ENCODE assay signal across 16 cellular contexts in genomic region chr20:555933-556332, GRCh38. TPM values are rescaled to one million over a fixed set of nuclear protein-coding genes. Genes with fewer than 3 reads are reported as not detected.
DNase-seq lines count a peak whose midpoint lies in the region; ATAC-seq and TF ChIP-seq lines count a peak whose summit lies in the region.
"Had no signal": no experiment of that assay in that cellular context is flagged by ENCODE, and none has a peak within 500 bp of the region (broad histone marks: within the 10 kb centered on the region; RNA-seq: fewer than 3 reads in every experiment).

No MANE protein-coding gene starts in this region.

- H3K4me3 ChIP-seq in A673 (ENCODE audit: low read depth, low read length, poor library complexity, severe bottlenecking) (no peak overlapping the region), RWPE2 (ENCODE audit: severe bottlenecking) (no peak overlapping the region)
- H3K4me3 ChIP-seq: HAP-1 had no signal

- no peak overlapping the region for H3K4me3 Mint-ChIP-seq in activated CD4-positive, alpha-beta memory T cell treated with anti-CD3 and anti-CD28 coated beads, Interleukin-2, amount 10 ng/mL, durations not matched to agents 7 days and 5 days

- peaks cover 7% of the 10 kb centered on the region for H3K27me3 ChIP-seq in A673 (replicated peaks; ENCODE audit: insufficient read depth, low read depth, low read length, poor library complexity)
- no peaks in the 10 kb centered on the region for H3K27me3 ChIP-seq in RWPE2 (ENCODE audit: insufficient read depth, poor library complexity, severe bottlenecking)

- CTCF ChIA-PET in A673 (lab: Charles Lee), result no interaction called here
- CTCF ChIA-PET in HEK293T (lab: Yijun Ruan, JAX), result no interaction called here
- CTCF ChIA-PET in activated CD4-positive, alpha-beta memory T cell treated with anti-CD3 and anti-CD28 coated beads, Interleukin-2, amount 10 ng/mL, durations not matched to agents 7 days and 5 days (lab: Charles Lee), result interaction anchor here (1.0 to 1.1 kb wide), 2 partner anchors 90 to 111 kb away, joined by 3 to 4 read pairs; no protein-coding TSS in a partner anchor
- CTCF ChIA-PET in GM10248 (lab: Yijun Ruan, JAX), result interaction anchor here (0.7 to 1.9 kb wide), 2 partner anchors 12 to 28 kb away, joined by 3 to 6 read pairs; partner anchors contain the start of gene CSNK2A1

- DNase-seq in A673 (ENCODE audit: low spot score), result peak; percentile 23
- peak; percentile 17 for DNase-seq in HEK293T (ENCODE audit: extremely low spot score)
- no peak for DNase-seq in RWPE2 (ENCODE audit: low spot score)
- DNase-seq in left cardiac atrium, result peak; percentile 55
- no peak for DNase-seq in activated CD4-positive, alpha-beta memory T cell treated with anti-CD3 and anti-CD28 coated beads, Interleukin-2, amount 10 ng/mL, durations not matched to agents 7 days and 5 days
- DNase-seq in AML-193 (lab: John Stamatoyannopoulos, UW), result no peak
- no peak for DNase-seq in stimulated activated CD4-positive, alpha-beta T cell treated with anti-CD3 and anti-CD28 coated beads, Interleukin-2, amount 100 ng/mL, for 48 hours
- DNase-seq in GM10248 (ENCODE audit: extremely low spot score), result no peak
- DNase-seq: activated CD4-positive, alpha-beta T cell treated with anti-CD3 and anti-CD28 coated beads for 1 hour; activated T-cell treated with anti-CD3 and anti-CD28 coated beads, Interleukin-2, amount 50 U/mL, for 48 hours; amniotic stem cell; retina; stimulated activated CD4-positive, alpha-beta T cell treated with anti-CD3 and anti-CD28 coated beads, Interleukin-4, amount 100 ng/mL, for 4 hours; stimulated activated naive CD8-positive, alpha-beta T cell treated with anti-CD3 and anti-CD28 coated beads, Interleukin-15, Interleukin-2, amounts not matched to agents 100 U/mL and 50 U/mL, for 24 hours had no signal

- peaks cover 5% of the 10 kb centered on the region for H3K4me1 ChIP-seq in A673 (ENCODE audit: insufficient read depth, low read length, poor library complexity, severe bottlenecking)
- no peaks in the 10 kb centered on the region for H3K4me1 ChIP-seq in RWPE2 (ENCODE audit: insufficient read depth, poor library complexity, severe bottlenecking)
- H3K4me1 ChIP-seq: HAP-1 had no signal

- H3K27ac Mint-ChIP-seq in activated CD4-positive, alpha-beta memory T cell treated with anti-CD3 and anti-CD28 coated beads, Interleukin-2, amount 10 ng/mL, durations not matched to agents 7 days and 5 days, result no peak overlapping the region

- ATAC-seq in RWPE2 (ENCODE audit: low read depth) (0 out of 3 replicates have a peak, but pooled peaks have one; percentile 10), left cardiac atrium (peak; percentile 94 to 97)
- ATAC-seq: stimulated activated naive CD8-positive, alpha-beta T cell treated with anti-CD3 and anti-CD28 coated beads, Interleukin-15, Interleukin-2, amounts not matched to agents 100 U/mL and 50 U/mL, for 24 hours had no signal

- H3K36me3 Mint-ChIP-seq in activated CD4-positive, alpha-beta memory T cell treated with anti-CD3 and anti-CD28 coated beads, Interleukin-2, amount 10 ng/mL, durations not matched to agents 7 days and 5 days (ENCODE audit: low read depth), result no peaks in the 10 kb centered on the region

- H3K27ac ChIP-seq in A673 (ENCODE audit: low read depth, low read length, poor library complexity, severe bottlenecking) (no peak overlapping the region), RWPE2 (ENCODE audit: poor library complexity, severe bottlenecking) (no peak overlapping the region)

- no peaks in the 10 kb centered on the region for H3K9me3 Mint-ChIP-seq in activated CD4-positive, alpha-beta memory T cell treated with anti-CD3 and anti-CD28 coated beads, Interleukin-2, amount 10 ng/mL, durations not matched to agents 7 days and 5 days

- peaks cover 2% of the 10 kb centered on the region for H3K4me1 Mint-ChIP-seq in activated CD4-positive, alpha-beta memory T cell treated with anti-CD3 and anti-CD28 coated beads, Interleukin-2, amount 10 ng/mL, durations not matched to agents 7 days and 5 days

- TF ChIP-seq CTCF in A673 (conservative IDR thresholded peaks at IDR 0.05; ENCODE audit: low read depth, low read length) (no peak), RWPE2 (IDR thresholded peaks at IDR 0.05; ENCODE audit: poor library complexity, severe bottlenecking) (no peak), GM10248 (IDR thresholded peaks at IDR 0.05; ENCODE audit: control extremely low read depth, extremely low read depth, low read depth, missing control alignments) (no peak)

- BruUV-seq in A673 (replicated peaks; lab: Mats Ljungman, UMichigan), result no TSS peak

- H3K36me3 ChIP-seq in A673 (ENCODE audit: insufficient read depth, low read length, poor library complexity, severe bottlenecking), result no peaks in the 10 kb centered on the region
- no peaks in the 10 kb centered on the region for H3K36me3 ChIP-seq in RWPE2 (ENCODE audit: low read depth)
- H3K36me3 ChIP-seq: HAP-1 had no signal

- peaks cover 34% of the 10 kb centered on the region for H3K27me3 Mint-ChIP-seq in activated CD4-positive, alpha-beta memory T cell treated with anti-CD3 and anti-CD28 coated beads, Interleukin-2, amount 10 ng/mL, durations not matched to agents 7 days and 5 days

- intact Hi-C loops in A673 (cut with micrococcal nuclease; ENCODE audit: unreplicated experiment) (no loop called here), left cardiac atrium (cut with DNase I) (no loop called here)

- POLR2A ChIA-PET in A673 (lab: Charles Lee; ENCODE audit: low non-redundant PET) (no interaction called here), HEK293T (lab: Yijun Ruan, JAX) (interaction anchor here (1.2 kb wide), 1 partner anchor 81 kb away, joined by 3 read pairs; no protein-coding TSS in a partner anchor), GM10248 (lab: Yijun Ruan, JAX) (no interaction called here)
- POLR2A ChIA-PET in activated CD4-positive, alpha-beta memory T cell treated with anti-CD3 and anti-CD28 coated beads, Interleukin-2, amount 10 ng/mL, durations not matched to agents 7 days and 5 days (lab: Charles Lee), result no interaction called here

- no peaks in the 10 kb centered on the region for H3K9me3 ChIP-seq in A673 (ENCODE audit: low read depth, low read length, poor library complexity, severe bottlenecking)
- H3K9me3 ChIP-seq in RWPE2 (ENCODE audit: severe bottlenecking), result no peaks in the 10 kb centered on the region
- H3K9me3 ChIP-seq: HAP-1 had no signal

TF ChIP-seq in HEK293T, 16 proteins besides CTCF, POLR2A, EP300 and RAD21:
- TF ChIP-seq ARNT (IDR thresholded peaks at IDR 0.05), result no peak
- TF ChIP-seq LEF1 (IDR thresholded peaks at IDR 0.05; ENCODE audit: borderline replicate concordance), result no peak
- TF ChIP-seq SUZ12 (IDR thresholded peaks at IDR 0.05), result no peak
- TF ChIP-seq ELF4 (IDR thresholded peaks at IDR 0.05), result no peak
- no peak for TF ChIP-seq SP1 (IDR thresholded peaks at IDR 0.05)
- no peak for TF ChIP-seq BHLHE40 (IDR thresholded peaks at IDR 0.05; ENCODE audit: borderline replicate concordance)
- TF ChIP-seq FOXA1 (IDR thresholded peaks at IDR 0.05), result no peak
- TF ChIP-seq CTBP1 (IDR thresholded peaks at IDR 0.05; ENCODE audit: borderline replicate concordance), result no peak
- no peak for TF ChIP-seq HDGF (IDR thresholded peaks at IDR 0.05; ENCODE audit: borderline replicate concordance)

RNA-seq across cellular contexts. Expression of gene CSNK2A1, which starts 12.3 kb away (rescaled TPM):
- total RNA-seq in A673 (2021) (233 and 240 TPM in 2 replicates), left cardiac atrium (100 to 1,000 TPM in 1 of 2 donors, 10 to 100 TPM in 1; 86.4 to 110 TPM)
- 100 to 1,000 TPM; 101 to 111 TPM for total RNA-seq in activated CD4-positive, alpha-beta memory T cell treated with anti-CD3 and anti-CD28 coated beads, Interleukin-2, amount 10 ng/mL, durations not matched to agents 7 days and 5 days

RNA-seq across cellular contexts. Expression of gene TCF15, which starts 54.2 kb away (rescaled TPM):
- 0.20 and 0.24 TPM in 2 replicates for total RNA-seq in A673 (2021)
- 10 to 100 TPM in 1 of 2 donors, 1 to 10 TPM in 1; 7.3 to 10.3 TPM for total RNA-seq in left cardiac atrium
- total RNA-seq in activated CD4-positive, alpha-beta memory T cell treated with anti-CD3 and anti-CD28 coated beads, Interleukin-2, amount 10 ng/mL, durations not matched to agents 7 days and 5 days, result not detected
- total RNA-seq: fibroblast of lung had no signal

Comparison
In these comparisons a context has a peak if more than half of its experiments do, and no peak if none do; other contexts are left out.
1. DNase-seq: peak in A673 (single experiment), HEK293T (single experiment) and left cardiac atrium (single experiment); none in RWPE2 (single experiment), activated CD4-positive, alpha-beta memory T cell treated with anti-CD3 and anti-CD28 coated beads, Interleukin-2, amount 10 ng/mL, durations not matched to agents 7 days and 5 days (single experiment), AML-193 (0 of 2), stimulated activated CD4-positive, alpha-beta T cell treated with anti-CD3 and anti-CD28 coated beads, Interleukin-2, amount 100 ng/mL, for 48 hours (0 of 2) and GM10248 (single experiment).
2. CTCF ChIA-PET loops: an anchor here in activated CD4-positive, alpha-beta memory T cell treated with anti-CD3 and anti-CD28 coated beads, Interleukin-2, amount 10 ng/mL, durations not matched to agents 7 days and 5 days (1.0 to 1.1 kb wide) and GM10248 (0.7 to 1.9 kb wide); none called in A673 and HEK293T.